ENCODE assay signal across 8 cellular contexts in the genomic region with DNA sequence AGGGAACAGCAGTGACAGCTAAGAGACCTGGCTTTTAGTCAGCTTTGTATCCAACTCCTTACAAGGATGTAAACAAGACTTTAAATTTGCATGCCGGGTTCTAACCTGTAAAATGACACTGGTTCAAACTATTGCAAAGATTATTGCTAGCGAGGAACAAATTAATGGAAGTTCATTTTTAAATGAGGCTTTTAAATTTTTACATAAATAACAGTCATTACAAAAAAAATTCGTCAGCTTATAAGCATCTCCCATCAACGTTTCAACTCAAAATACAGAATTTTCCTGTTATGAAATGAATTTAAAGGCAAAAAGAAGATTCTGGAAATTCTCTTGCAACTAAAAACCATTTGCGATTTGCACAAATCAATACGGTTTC. TPM values are rescaled to one million over a fixed set of nuclear protein-coding genes. Genes with fewer than 3 reads are reported as not detected.
DNase-seq lines count a peak whose midpoint lies in the region; ATAC-seq lines count a peak whose summit lies in the region.

No MANE protein-coding gene starts in this region.

- H3K36me3 ChIP-seq in iPS-15b (ENCODE audit: control insufficient read depth, insufficient read depth, low read length), result peaks cover 9% of the 10 kb centered on the region

- H3K4me1 ChIP-seq in iPS-15b (ENCODE audit: control insufficient read depth, insufficient read depth, low read length), result no peaks in the 10 kb centered on the region

- peak overlapping the region; percentile 94 for H3K4me3 Mint-ChIP-seq in T-helper 1 cell treated with Interleukin-12 subunit alpha and Interleukin-12 subunit beta and Interleukin-4 antibody, amounts not matched to agents 30 μg/mL and 1 μg/mL, for 36 hours
- H3K4me3 Mint-ChIP-seq in activated CD4-positive, alpha-beta memory T cell treated with anti-CD3 and anti-CD28 coated beads, Interleukin-2, amount 10 ng/mL, durations not matched to agents 7 days and 5 days, result peak overlapping the region; percentile 90
- H3K4me3 Mint-ChIP-seq in stimulated activated naive CD8-positive, alpha-beta T cell treated with anti-CD3 and anti-CD28 coated beads, Interleukin-15, amount 100 ng/mL, for 72 hours, result peak overlapping the region; percentile 96 to 98

- H3K9ac ChIP-seq in iPS-15b (ENCODE audit: low read depth, low read length), result peak overlapping the region; percentile 88

- H3K9me3 Mint-ChIP-seq in T-helper 1 cell treated with Interleukin-12 subunit alpha and Interleukin-12 subunit beta and Interleukin-4 antibody, amounts not matched to agents 30 μg/mL and 1 μg/mL, for 36 hours, result no peaks in the 10 kb centered on the region
- H3K9me3 Mint-ChIP-seq in activated CD4-positive, alpha-beta memory T cell treated with anti-CD3 and anti-CD28 coated beads, Interleukin-2, amount 10 ng/mL, durations not matched to agents 7 days and 5 days, result no peaks in the 10 kb centered on the region
- H3K9me3 Mint-ChIP-seq in stimulated activated naive CD8-positive, alpha-beta T cell treated with anti-CD3 and anti-CD28 coated beads, Interleukin-15, amount 100 ng/mL, for 72 hours, result no peaks in the 10 kb centered on the region

- peak overlapping the region; percentile 94 for H3K27ac Mint-ChIP-seq in T-helper 1 cell treated with Interleukin-12 subunit alpha and Interleukin-12 subunit beta and Interleukin-4 antibody, amounts not matched to agents 30 μg/mL and 1 μg/mL, for 36 hours
- peak overlapping the region; percentile 86 for H3K27ac Mint-ChIP-seq in activated CD4-positive, alpha-beta memory T cell treated with anti-CD3 and anti-CD28 coated beads, Interleukin-2, amount 10 ng/mL, durations not matched to agents 7 days and 5 days
- peak overlapping the region; percentile 98 to 99 for H3K27ac Mint-ChIP-seq in stimulated activated naive CD8-positive, alpha-beta T cell treated with anti-CD3 and anti-CD28 coated beads, Interleukin-15, amount 100 ng/mL, for 72 hours

- POLR2A ChIA-PET in activated CD4-positive, alpha-beta memory T cell treated with anti-CD3 and anti-CD28 coated beads, Interleukin-2, amount 10 ng/mL, durations not matched to agents 7 days and 5 days (lab: Charles Lee), result interaction anchor here (0.7 to 3.6 kb wide), 4 partner anchors 8 to 396 kb away, joined by 3 to 62 read pairs (median 4); partner anchors contain the start of gene DDX59

- H3K27me3 Mint-ChIP-seq in T-helper 1 cell treated with Interleukin-12 subunit alpha and Interleukin-12 subunit beta and Interleukin-4 antibody, amounts not matched to agents 30 μg/mL and 1 μg/mL, for 36 hours (ENCODE audit: low read depth), result no peaks in the 10 kb centered on the region
- no peaks in the 10 kb centered on the region for H3K27me3 Mint-ChIP-seq in activated CD4-positive, alpha-beta memory T cell treated with anti-CD3 and anti-CD28 coated beads, Interleukin-2, amount 10 ng/mL, durations not matched to agents 7 days and 5 days
- no peaks in the 10 kb centered on the region for H3K27me3 Mint-ChIP-seq in stimulated activated naive CD8-positive, alpha-beta T cell treated with anti-CD3 and anti-CD28 coated beads, Interleukin-15, amount 100 ng/mL, for 72 hours

- peak overlapping the region; percentile 95 for H3K4me3 ChIP-seq in iPS-15b (ENCODE audit: low read depth, low read length)

- ATAC-seq in stimulated activated naive CD8-positive, alpha-beta T cell treated with anti-CD3 and anti-CD28 coated beads, Interleukin-15, amount 100 ng/mL, for 72 hours, result no peak
- no peak for ATAC-seq in left colon

- peaks cover 27% of the 10 kb centered on the region for H3K36me3 Mint-ChIP-seq in T-helper 1 cell treated with Interleukin-12 subunit alpha and Interleukin-12 subunit beta and Interleukin-4 antibody, amounts not matched to agents 30 μg/mL and 1 μg/mL, for 36 hours (ENCODE audit: low read depth)
- peaks cover 41% of the 10 kb centered on the region for H3K36me3 Mint-ChIP-seq in activated CD4-positive, alpha-beta memory T cell treated with anti-CD3 and anti-CD28 coated beads, Interleukin-2, amount 10 ng/mL, durations not matched to agents 7 days and 5 days (ENCODE audit: low read depth)

- H3K9me3 ChIP-seq in iPS-15b (ENCODE audit: control insufficient read depth, insufficient read depth, low read length), result no peaks in the 10 kb centered on the region

- CTCF ChIA-PET in activated CD4-positive, alpha-beta memory T cell treated with anti-CD3 and anti-CD28 coated beads, Interleukin-2, amount 10 ng/mL, durations not matched to agents 7 days and 5 days (lab: Charles Lee), result interaction anchor here (1.1 to 4.6 kb wide), 3 partner anchors 14 to 182 kb away, joined by 4 to 109 read pairs (median 62); partner anchors contain the start of gene DDX59

- no peaks in the 10 kb centered on the region for H3K27me3 ChIP-seq in iPS-15b (ENCODE audit: control insufficient read depth, insufficient read depth, low read length)

- H3K4me1 Mint-ChIP-seq in T-helper 1 cell treated with Interleukin-12 subunit alpha and Interleukin-12 subunit beta and Interleukin-4 antibody, amounts not matched to agents 30 μg/mL and 1 μg/mL, for 36 hours (ENCODE audit: low read depth), result peaks cover 32% of the 10 kb centered on the region
- peaks cover 60% of the 10 kb centered on the region for H3K4me1 Mint-ChIP-seq in activated CD4-positive, alpha-beta memory T cell treated with anti-CD3 and anti-CD28 coated beads, Interleukin-2, amount 10 ng/mL, durations not matched to agents 7 days and 5 days
- peaks cover 36% of the 10 kb centered on the region for H3K4me1 Mint-ChIP-seq in stimulated activated naive CD8-positive, alpha-beta T cell treated with anti-CD3 and anti-CD28 coated beads, Interleukin-15, amount 100 ng/mL, for 72 hours

- DNase-seq in T-helper 1 cell (no peak), COLO829 (ENCODE audit: low spot score) (no peak), left colon (no peak), hepatic stellate cell (ENCODE audit: low spot score) (no peak)
- DNase-seq in activated CD4-positive, alpha-beta memory T cell treated with anti-CD3 and anti-CD28 coated beads, Interleukin-2, amount 10 ng/mL, durations not matched to agents 7 days and 5 days, result no peak
- no peak for DNase-seq in stimulated activated naive CD8-positive, alpha-beta T cell treated with anti-CD3 and anti-CD28 coated beads, Interleukin-15, amount 100 ng/mL, for 72 hours

- intact Hi-C loops in left colon (cut with DNase I, micrococcal nuclease), result loop anchor here in 1 of 2 donors (5.0 to 10.0 kb wide), 3 partner anchors 52 to 215 kb away; no protein-coding TSS in a partner anchor

RNA-seq across cellular contexts. Expression of gene KIF14, which starts 0.7 kb away (rescaled TPM):
- total RNA-seq in activated CD4-positive, alpha-beta memory T cell treated with anti-CD3 and anti-CD28 coated beads, Interleukin-2, amount 10 ng/mL, durations not matched to agents 7 days and 5 days, result 10 to 100 TPM; 28.3 to 30.3 TPM
- total RNA-seq in left colon, result 1 to 10 TPM in 1 of 2 donors, under 1 TPM in 1; 0.67 to 2.0 TPM

RNA-seq across cellular contexts. Expression of gene DDX59, which starts 49.8 kb away (rescaled TPM):
- total RNA-seq in activated CD4-positive, alpha-beta memory T cell treated with anti-CD3 and anti-CD28 coated beads, Interleukin-2, amount 10 ng/mL, durations not matched to agents 7 days and 5 days, result 10 to 100 TPM; 32.1 to 34.0 TPM
- total RNA-seq in left colon, result 10 to 100 TPM; 14.2 to 20.5 TPM

Comparison
In these comparisons a context has a peak if more than half of its experiments do, and no peak if none do; other contexts are left out.
1. RNA of gene KIF14, which starts 0.7 kb away (total RNA-seq): 28.3 to 30.3 TPM in activated CD4-positive, alpha-beta memory T cell treated with anti-CD3 and anti-CD28 coated beads, Interleukin-2, amount 10 ng/mL, durations not matched to agents 7 days and 5 days; 0.67 to 2.0 TPM in left colon; every median in the first group is over 4 times any median in the second.
2. Peak in every context shown above with its lines, with median percentiles within 50 percentile points of each other: H3K27ac Mint-ChIP-seq and H3K4me3 Mint-ChIP-seq.